Comparison of ENCODE assay signal across 8 cellular contexts in genomic region chr10:14954001-14954770, GRCh38. TPM values are rescaled to one million over a fixed set of nuclear protein-coding genes. Genes with fewer than 3 reads are reported as not detected.
DNase-seq lines count a peak whose midpoint lies in the region; ATAC-seq and TF ChIP-seq lines count a peak whose summit lies in the region.

Gene DCLRE1C, minus strand, starts transcription at chr10:14954096. Its CDS starts 86 bp downstream, at chr10:14954010.

- H3K36me3 Mint-ChIP-seq in H9 (ENCODE audit: insufficient read depth in 1 of 3, low read depth in 3 of 3) = peaks cover 0 to 4% (median 0%) of the 10 kb centered on the region in 3 experiments; a peak in 3 of 7 replicates
- H3K36me3 Mint-ChIP-seq in natural killer cell treated with Interleukin-12 subunit alpha and Interleukin-12 subunit beta and Interleukin-15 and Interleukin-18, amount 100 ng/mL, for 72 hours = peaks cover 4% of the 10 kb centered on the region

- no peak within 1 kb of the TSS for H4K8ac ChIP-seq in H9 (replicated peaks; ENCODE audit: insufficient read length, low read depth, low read length)

- peak; percentile 93 for DNase-seq in H9
- peak; percentile 86 for DNase-seq in M059J (ENCODE audit: low read depth)
- peak; percentile 77 for DNase-seq in activated T-helper 9 cell treated with anti-CD3 and anti-CD28 coated beads, Interleukin-2, amount 50 U/mL, for 16 hours (ENCODE audit: low read depth)
- peak; percentile 85 for DNase-seq in fibroblast of peridontal ligament (ENCODE audit: extremely low read depth)
- DNase-seq in natural killer cell treated with Interleukin-12 subunit alpha and Interleukin-12 subunit beta and Interleukin-15 and Interleukin-18, amount 100 ng/mL, for 72 hours (ENCODE audit: low spot score) = peak; percentile 95
- peak; percentile 89 for DNase-seq in stimulated activated naive CD4-positive, alpha-beta T cell treated with Interleukin-2 at 50 U/mL for 16 hours (lab: John Stamatoyannopoulos, UW)

- H3K9ac ChIP-seq in ES-I3 (ENCODE audit: low read depth, low read length) = peak within 1 kb of the TSS; percentile 90
- peak within 1 kb of the TSS; percentile 86 for H3K9ac ChIP-seq in H9 (ENCODE audit: extremely low read depth, insufficient read length, low read length)

- no peaks in the 10 kb centered on the region for H3K4me1 ChIP-seq in ES-I3 (ENCODE audit: insufficient read depth, low read length)
- H3K4me1 ChIP-seq in H9 (ENCODE audit: insufficient read depth, low read length) = 0 out of 2 replicates have a peak, but pooled peaks cover 2% of the 10 kb centered on the region

- H3K56ac ChIP-seq in H9 (ENCODE audit: insufficient read length, low read depth, low read length) = no peak within 1 kb of the TSS

- H2BK15ac ChIP-seq in H9 (ENCODE audit: low read depth, low read length) = no peak within 1 kb of the TSS

- no peak for TF ChIP-seq CTCF in H9 (conservative IDR thresholded peaks at IDR 0.05)

- H2BK120ac ChIP-seq in H9 (ENCODE audit: low read depth, low read length, poor library complexity, severe bottlenecking) = no peak within 1 kb of the TSS

- H4K5ac ChIP-seq in H9 (ENCODE audit: insufficient read length, low read depth, low read length) = no peak within 1 kb of the TSS

- no peak within 1 kb of the TSS for H2BK5ac ChIP-seq in H9 (ENCODE audit: insufficient read length, low read length)

- no peaks in the 10 kb centered on the region for H4K20me1 ChIP-seq in H9 (ENCODE audit: control insufficient read depth, insufficient read depth, insufficient read length)

- no peak within 1 kb of the TSS for H3K23ac ChIP-seq in H9 (ENCODE audit: insufficient read length, low read depth, low read length)

- H3K27me3 Mint-ChIP-seq in H9 (ENCODE audit: low read depth) = peaks cover 3% of the 10 kb centered on the region; the same call in 1 of the 2 replicates
- H3K27me3 Mint-ChIP-seq in natural killer cell treated with Interleukin-12 subunit alpha and Interleukin-12 subunit beta and Interleukin-15 and Interleukin-18, amount 100 ng/mL, for 72 hours = no peaks in the 10 kb centered on the region

- peak within 1 kb of the TSS; percentile 93; the same call in 1 of the 2 replicates for H3K14ac ChIP-seq in H9 (ENCODE audit: insufficient read depth, low read length)

- no peaks in the 10 kb centered on the region for H3K27me3 ChIP-seq in H9 (ENCODE audit: insufficient read depth, low read length)

- H3K79me2 ChIP-seq in H9 (ENCODE audit: insufficient read depth, low read length) = no peaks in the 10 kb centered on the region

- peaks cover 11% of the 10 kb centered on the region for H3K23me2 ChIP-seq in H9 (ENCODE audit: insufficient read length, low read depth, low read length, poor library complexity, severe bottlenecking)

- no peak within 1 kb of the TSS for H2AFZ ChIP-seq in H9 (ENCODE audit: low read length)

- no peak within 1 kb of the TSS for H2AK5ac ChIP-seq in H9 (ENCODE audit: insufficient read length, low read length)

- no peak within 1 kb of the TSS for H3T11ph ChIP-seq in H9 (ENCODE audit: low read length)

- peak; percentile 96 for ATAC-seq in natural killer cell treated with Interleukin-12 subunit alpha and Interleukin-12 subunit beta and Interleukin-15 and Interleukin-18, amount 100 ng/mL, for 72 hours

- H3K27ac Mint-ChIP-seq in H9 = peak within 1 kb of the TSS; percentile 71 to 93 (median 91); a peak in 6 of 7 replicates
- H3K27ac Mint-ChIP-seq in natural killer cell treated with Interleukin-12 subunit alpha and Interleukin-12 subunit beta and Interleukin-15 and Interleukin-18, amount 100 ng/mL, for 72 hours = peak within 1 kb of the TSS; percentile 93 to 97

- no peak within 1 kb of the TSS for H2BK12ac ChIP-seq in H9 (ENCODE audit: insufficient read length, low read depth, low read length)

- WGBS in H9 (ENCODE audit: extremely low coverage, insufficient read length, low lambda C conversion rate) = no CpG with 5 or more reads among the region's 45 CpGs

- H3K4ac ChIP-seq in H9 (ENCODE audit: low read depth, low read length) = no peak within 1 kb of the TSS

- H3K4me1 Mint-ChIP-seq in H9 = peaks cover 25% of the 10 kb centered on the region in 2 experiments
- H3K4me1 Mint-ChIP-seq in natural killer cell treated with Interleukin-12 subunit alpha and Interleukin-12 subunit beta and Interleukin-15 and Interleukin-18, amount 100 ng/mL, for 72 hours (ENCODE audit: low read depth in 2 of 2) = peaks cover 45 to 47% of the 10 kb centered on the region in 2 donors

- TF ChIP-seq POLR2A in Raji (IDR thresholded peaks at IDR 0.05; ENCODE audit: insufficient read depth, low read depth, low read length) = peak; percentile 70

- H3K4me3 Mint-ChIP-seq in H9 = peak within 1 kb of the TSS; percentile 90 to 92
- peak within 1 kb of the TSS; percentile 98 for H3K4me3 Mint-ChIP-seq in natural killer cell treated with Interleukin-12 subunit alpha and Interleukin-12 subunit beta and Interleukin-15 and Interleukin-18, amount 100 ng/mL, for 72 hours

- H3K4me2 ChIP-seq in H9 (ENCODE audit: insufficient read depth, insufficient read length, low read length) = peak within 1 kb of the TSS; percentile 82

- H2BK20ac ChIP-seq in H9 (ENCODE audit: low read depth, low read length, poor library complexity, severe bottlenecking) = no peak within 1 kb of the TSS

- H3K79me1 ChIP-seq in H9 (ENCODE audit: insufficient read depth, low read depth, low read length, poor library complexity, severe bottlenecking) = peaks cover 4% of the 10 kb centered on the region

- no peak within 1 kb of the TSS for H4K91ac ChIP-seq in H9 (ENCODE audit: insufficient read length, low read depth, low read length)

- peak within 1 kb of the TSS; percentile 29 for H3K27ac ChIP-seq in H9 (ENCODE audit: insufficient read length, low read depth, low read length)

- peaks cover 0 to 1% of the 10 kb centered on the region in 2 experiments; a peak in 2 of 5 replicates for H3K9me3 Mint-ChIP-seq in H9
- H3K9me3 Mint-ChIP-seq in natural killer cell treated with Interleukin-12 subunit alpha and Interleukin-12 subunit beta and Interleukin-15 and Interleukin-18, amount 100 ng/mL, for 72 hours = no peaks in the 10 kb centered on the region

- H3K9me3 ChIP-seq in ES-I3 (ENCODE audit: control insufficient read depth, insufficient read depth, low read length) = no peaks in the 10 kb centered on the region
- H3K9me3 ChIP-seq in H9 (ENCODE audit: control insufficient read depth, low read depth, low read length) = no peaks in the 10 kb centered on the region

- peak within 1 kb of the TSS; percentile 92 for H3K18ac ChIP-seq in H9 (ENCODE audit: insufficient read length, low read depth, low read length)

- H3K36me3 ChIP-seq in ES-I3 (ENCODE audit: insufficient read depth, low read length) = no peaks in the 10 kb centered on the region

RNA-seq across cellular contexts. Expression of gene DCLRE1C, which starts in this region (rescaled TPM):
- 11.9 and 15.2 TPM in 2 replicates for total RNA-seq in H9 (2021)
- 6.3 and 9.7 TPM in 2 replicates for total RNA-seq in M059J (2014; rRNA removed; shearing (Covaris generic))
- total RNA-seq in natural killer cell treated with Interleukin-12 subunit alpha and Interleukin-12 subunit beta and Interleukin-15 and Interleukin-18, amount 100 ng/mL, for 72 hours = 10 to 100 TPM; 24.8 to 37.3 TPM

Comparison
In these comparisons a context has a peak if more than half of its experiments do, and no peak if none do; other contexts are left out.
1. Peak in every context shown above with its lines: DNase-seq, ATAC-seq and H3K27ac ChIP-seq.